In the genomic region with DNA sequence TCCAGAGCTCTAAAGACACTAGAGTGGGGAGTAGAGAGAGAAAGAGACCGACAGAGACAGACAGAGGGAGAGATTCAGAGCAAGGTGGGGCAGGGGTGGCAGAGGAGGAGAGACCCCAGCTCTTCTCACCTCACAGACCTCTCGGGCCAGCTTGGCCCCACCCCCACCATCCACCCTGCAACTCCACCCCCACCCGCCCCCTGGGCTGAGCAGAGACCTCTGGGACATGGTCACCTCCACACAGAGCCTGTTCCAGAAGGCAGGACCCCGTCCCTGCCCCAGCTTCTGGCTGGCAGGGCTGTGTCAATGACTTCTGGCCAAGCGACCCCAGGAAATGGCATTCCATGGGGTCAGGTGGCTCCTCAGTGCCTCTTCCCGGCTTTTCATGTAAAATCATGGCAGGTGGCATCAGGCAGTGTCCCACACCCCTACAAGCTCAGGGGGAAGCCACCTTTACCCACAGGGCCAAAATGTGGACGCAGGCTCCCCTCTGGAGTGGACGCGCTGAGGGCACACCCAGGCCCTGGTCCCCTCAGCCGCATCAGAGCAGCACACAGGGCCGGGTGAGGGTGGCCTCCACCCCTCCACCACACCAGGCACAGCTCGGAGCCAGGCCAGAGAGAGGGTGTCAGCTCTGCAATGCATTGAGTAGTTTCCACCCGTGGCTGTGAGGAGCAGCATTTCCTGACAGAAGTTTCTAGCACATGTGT, we compare ENCODE assay signal across 27 cellular contexts.
A peak's percentile ranks its signal among the peaks of the same experiment; 100 is the strongest.
DNase-seq lines count a peak whose midpoint lies in the region; ATAC-seq and TF ChIP-seq lines count a peak whose summit lies in the region.
"Had no signal": no experiment of that assay in that cellular context is flagged by ENCODE, and none has a peak within 500 bp of the region (broad histone marks: within the 10 kb centered on the region; RNA-seq: fewer than 3 reads in every experiment).

No MANE protein-coding gene starts in this region.

- H3K79me2 ChIP-seq in HCT116 (ENCODE audit: insufficient read depth, low read length) = no peaks in the 10 kb centered on the region

- no peaks in the 10 kb centered on the region for H3K9me3 ChIP-seq in HCT116 (ENCODE audit: control insufficient read depth in 1 of 2, insufficient read depth in 1 of 2, low read depth in 1 of 2, low read length in 2 of 2)
- H3K9me3 ChIP-seq: ascending aorta, HAP-1, heart left ventricle, tibial artery had no signal

- H3K9ac ChIP-seq in HCT116 (ENCODE audit: low read length) = no peak overlapping the region

- POLR2A ChIA-PET in HCT116 (lab: Charles Lee) = no interaction called here

- intact Hi-C loops in HCT116 (cut with micrococcal nuclease) = no loop called here

- peaks cover 0 to 9% of the 10 kb centered on the region in 2 experiments; a peak in 1 of 4 replicates for H3K4me1 ChIP-seq in HCT116 (ENCODE audit: control insufficient read depth in 1 of 2, insufficient read depth in 2 of 2, low read length in 2 of 2)
- H3K4me1 ChIP-seq: ascending aorta had no signal

- no peak overlapping the region for H2AFZ ChIP-seq in HCT116 (ENCODE audit: low read depth, low read length, poor library complexity, severe bottlenecking)

- BruUV-seq in HCT116 (replicated peaks; lab: Mats Ljungman, UMichigan) = no TSS peak

- H3K9me3 Mint-ChIP-seq in activated naive CD4-positive, alpha-beta T cell treated with anti-CD3 and anti-CD28 coated beads, Interleukin-2, amount 10 ng/mL, durations not matched to agents 7 days and 5 days = no peaks in the 10 kb centered on the region
- H3K9me3 Mint-ChIP-seq in osteocyte (ENCODE audit: unreplicated experiment) = no peaks in the 10 kb centered on the region
- H3K9me3 Mint-ChIP-seq: activated naive CD8-positive, alpha-beta T cell treated with anti-CD3 and anti-CD28 coated beads, Interleukin-2, amount 10 ng/mL, durations not matched to agents 7 days and 5 days; CD8-positive, alpha-beta T cell; endodermal cell; T-helper 1 cell treated with Interleukin-12 subunit alpha and Interleukin-12 subunit beta and Interleukin-4 antibody, amounts not matched to agents 30 μg/mL and 1 μg/mL, for 36 hours had no signal

- H3K27me3 ChIP-seq in HCT116 (ENCODE audit: insufficient read depth, low read length) = 0 out of 2 replicates have a peak, but pooled peaks cover 2% of the 10 kb centered on the region

- no peak for ATAC-seq in HCT116
- no peak for ATAC-seq in GM19328 (IDR thresholded peaks at IDR 0.05; ENCODE audit: unreplicated experiment)
- ATAC-seq in GM18505 (IDR thresholded peaks at IDR 0.05; ENCODE audit: unreplicated experiment) = no peak
- no peak for ATAC-seq in GM21619 (IDR thresholded peaks at IDR 0.05; ENCODE audit: unreplicated experiment)
- ATAC-seq: CD8-positive, alpha-beta T cell; esophagus mucosa had no signal

- no peaks in the 10 kb centered on the region for H3K36me3 Mint-ChIP-seq in activated naive CD4-positive, alpha-beta T cell treated with anti-CD3 and anti-CD28 coated beads, Interleukin-2, amount 10 ng/mL, durations not matched to agents 7 days and 5 days
- H3K36me3 Mint-ChIP-seq in osteocyte (ENCODE audit: unreplicated experiment) = no peaks in the 10 kb centered on the region
- H3K36me3 Mint-ChIP-seq: activated naive CD8-positive, alpha-beta T cell treated with anti-CD3 and anti-CD28 coated beads, Interleukin-2, amount 10 ng/mL, durations not matched to agents 7 days and 5 days; CD8-positive, alpha-beta T cell had no signal

- H3K36me3 ChIP-seq in HCT116 (ENCODE audit: control insufficient read depth in 1 of 2, insufficient read depth in 2 of 2, low read length in 2 of 2) = no peaks in the 10 kb centered on the region
- H3K36me3 ChIP-seq: ascending aorta, cardiac muscle cell, HAP-1, heart left ventricle, tibial artery had no signal

- H3K27ac ChIP-seq in HCT116 (ENCODE audit: low read depth, low read length) = no peak overlapping the region
- H3K27ac ChIP-seq: ascending aorta, cardiac muscle cell, heart left ventricle, skin epidermis, tibial artery had no signal

- no peak overlapping the region for H3K4me3 Mint-ChIP-seq in activated naive CD4-positive, alpha-beta T cell treated with anti-CD3 and anti-CD28 coated beads, Interleukin-2, amount 10 ng/mL, durations not matched to agents 7 days and 5 days
- H3K4me3 Mint-ChIP-seq in osteocyte (ENCODE audit: unreplicated experiment) = no peak overlapping the region
- H3K4me3 Mint-ChIP-seq: activated naive CD8-positive, alpha-beta T cell treated with anti-CD3 and anti-CD28 coated beads, Interleukin-2, amount 10 ng/mL, durations not matched to agents 7 days and 5 days; CD8-positive, alpha-beta T cell; endodermal cell; T-helper 1 cell treated with Interleukin-12 subunit alpha and Interleukin-12 subunit beta and Interleukin-4 antibody, amounts not matched to agents 30 μg/mL and 1 μg/mL, for 36 hours had no signal

- peaks cover 8% of the 10 kb centered on the region for H3K4me1 Mint-ChIP-seq in activated naive CD4-positive, alpha-beta T cell treated with anti-CD3 and anti-CD28 coated beads, Interleukin-2, amount 10 ng/mL, durations not matched to agents 7 days and 5 days
- no peaks in the 10 kb centered on the region for H3K4me1 Mint-ChIP-seq in osteocyte (ENCODE audit: unreplicated experiment)
- H3K4me1 Mint-ChIP-seq: endodermal cell had no signal

- CTCF ChIA-PET in activated naive CD4-positive, alpha-beta T cell treated with anti-CD3 and anti-CD28 coated beads, Interleukin-2, amount 10 ng/mL, durations not matched to agents 7 days and 5 days (lab: Charles Lee) = interaction anchor here (1.4 to 2.7 kb wide), 3 partner anchors 10 to 487 kb away, joined by 4 to 18 read pairs (median 7); no protein-coding TSS in a partner anchor
- CTCF ChIA-PET in HCT116 (lab: Charles Lee) = interaction anchor here (1.3 kb wide), 1 partner anchor 10 kb away, joined by 8 read pairs; no protein-coding TSS in a partner anchor

- TF ChIP-seq RAD21 in HCT116 (IDR thresholded peaks at IDR 0.05; ENCODE audit: low read depth) = no peak

- no peaks in the 10 kb centered on the region for H4K20me1 ChIP-seq in HCT116 (ENCODE audit: insufficient read depth)

- DNase-seq in activated naive CD4-positive, alpha-beta T cell treated with anti-CD3 and anti-CD28 coated beads, Interleukin-2, amount 10 ng/mL, durations not matched to agents 7 days and 5 days = peak; percentile 14
- DNase-seq in activated naive CD4-positive, alpha-beta T cell treated with Interleukin-2 at 50 U/mL for 16 hours = no peak
- DNase-seq in HCT116 (ENCODE audit: low read depth, low spot score) (no peak), ecto neural progenitor cell (ENCODE audit: low spot score) (peak; percentile 42), osteocyte (ENCODE audit: extremely low spot score, unreplicated experiment) (peak; percentile 71)
- DNase-seq: activated CD4-positive, alpha-beta T cell treated with anti-CD3 and anti-CD28 coated beads for 48 hours; activated naive CD8-positive, alpha-beta T cell treated with anti-CD3 and anti-CD28 coated beads, Interleukin-2, amount 10 ng/mL, durations not matched to agents 7 days and 5 days; endodermal cell; foreskin fibroblast; heart left ventricle; mesendoderm; NCI-H1436; NCI-H2107; NCI-H446; NCI-H82; occipital lobe had no signal

- RAD21 ChIA-PET in HCT116 (lab: Charles Lee; ENCODE audit: low non-redundant PET in 1 of 2, low total read pairs in 2 of 2, uncharacterized antibody in 2 of 2, unreplicated experiment in 2 of 2) = no interaction called here

- TF ChIP-seq CTCF in HCT116 (IDR thresholded peaks at IDR 0.05 in 2 of 3, conservative IDR thresholded peaks at IDR 0.05 in 1 of 3; ENCODE audit: borderline replicate concordance in 1 of 3, insufficient read depth in 1 of 3, low read depth in 2 of 3, low read length in 2 of 3) = no peak
- TF ChIP-seq CTCF in osteocyte (IDR thresholded peaks at IDR 0.05) = no peak

- H3K9me2 ChIP-seq in HCT116 (ENCODE audit: insufficient read depth) = no peaks in the 10 kb centered on the region

- H3K4me2 ChIP-seq in HCT116 (ENCODE audit: low read length) = 0 out of 2 replicates have a peak overlapping the region, but pooled peaks have one; percentile 63

- H3K4me3 ChIP-seq in HCT116 (replicated peaks in 1 of 2; ENCODE audit: low read depth in 1 of 2, low read length in 2 of 2) = no peak overlapping the region
- H3K4me3 ChIP-seq: ascending aorta, cardiac muscle cell, heart left ventricle, skin epidermis, tibial artery had no signal

- H3K27me3 Mint-ChIP-seq in activated naive CD4-positive, alpha-beta T cell treated with anti-CD3 and anti-CD28 coated beads, Interleukin-2, amount 10 ng/mL, durations not matched to agents 7 days and 5 days = peaks cover 73% of the 10 kb centered on the region
- H3K27me3 Mint-ChIP-seq in osteocyte (ENCODE audit: unreplicated experiment) = peaks cover 41% of the 10 kb centered on the region

- H3K27ac Mint-ChIP-seq in activated naive CD4-positive, alpha-beta T cell treated with anti-CD3 and anti-CD28 coated beads, Interleukin-2, amount 10 ng/mL, durations not matched to agents 7 days and 5 days = no peak overlapping the region
- H3K27ac Mint-ChIP-seq in osteocyte (ENCODE audit: unreplicated experiment) = no peak overlapping the region
- H3K27ac Mint-ChIP-seq: activated naive CD8-positive, alpha-beta T cell treated with anti-CD3 and anti-CD28 coated beads, Interleukin-2, amount 10 ng/mL, durations not matched to agents 7 days and 5 days; CD8-positive, alpha-beta T cell; endodermal cell; T-helper 1 cell treated with Interleukin-12 subunit alpha and Interleukin-12 subunit beta and Interleukin-4 antibody, amounts not matched to agents 30 μg/mL and 1 μg/mL, for 36 hours had no signal

- TF ChIP-seq POLR2A in HCT116 (IDR thresholded peaks at IDR 0.05; ENCODE audit: borderline replicate concordance, extremely low read depth, insufficient read depth, insufficient read length) (no peak), GM18505 (IDR thresholded peaks at IDR 0.05; ENCODE audit: borderline replicate concordance, extremely low read depth, insufficient read depth, insufficient read length) (no peak)

TF ChIP-seq in HCT116, 20 proteins besides CTCF, POLR2A, EP300 and RAD21 (continues in another document):
- TF ChIP-seq SIN3A (IDR thresholded peaks at IDR 0.05; ENCODE audit: low read depth) (no peak), CBX3 (IDR thresholded peaks at IDR 0.05; ENCODE audit: low read depth) (no peak), CEBPB (IDR thresholded peaks at IDR 0.05; ENCODE audit: low read depth) (no peak), YY1 (IDR thresholded peaks at IDR 0.05; ENCODE audit: extremely low read depth, insufficient replicate concordance, low read depth, low read length) (no peak), EZH2phosphoT487 (IDR thresholded peaks at IDR 0.05; ENCODE audit: borderline replicate concordance) (no peak), SRF (IDR thresholded peaks at IDR 0.05; ENCODE audit: low read depth) (no peak), SP1 (IDR thresholded peaks at IDR 0.05; ENCODE audit: low read depth) (no peak), ELF1 (IDR thresholded peaks at IDR 0.05; ENCODE audit: borderline replicate concordance, low read depth) (no peak), JUND (IDR thresholded peaks at IDR 0.05) (no peak), TCF7L2 (IDR thresholded peaks at IDR 0.05; ENCODE audit: borderline replicate concordance, extremely low read depth, insufficient read depth, insufficient read length) (no peak), EZH2 (IDR thresholded peaks at IDR 0.05) (no peak)

Comparison
In these comparisons a context has a peak if more than half of its experiments do, and no peak if none do; other contexts are left out.
1. DNase-seq: peak in activated naive CD4-positive, alpha-beta T cell treated with anti-CD3 and anti-CD28 coated beads, Interleukin-2, amount 10 ng/mL, durations not matched to agents 7 days and 5 days (single experiment), ecto neural progenitor cell (single experiment) and osteocyte (single experiment); none in activated naive CD4-positive, alpha-beta T cell treated with Interleukin-2 at 50 U/mL for 16 hours (single experiment) and HCT116 (single experiment).